Comparison of ENCODE assay signal across 29 cellular contexts in the genomic region with DNA sequence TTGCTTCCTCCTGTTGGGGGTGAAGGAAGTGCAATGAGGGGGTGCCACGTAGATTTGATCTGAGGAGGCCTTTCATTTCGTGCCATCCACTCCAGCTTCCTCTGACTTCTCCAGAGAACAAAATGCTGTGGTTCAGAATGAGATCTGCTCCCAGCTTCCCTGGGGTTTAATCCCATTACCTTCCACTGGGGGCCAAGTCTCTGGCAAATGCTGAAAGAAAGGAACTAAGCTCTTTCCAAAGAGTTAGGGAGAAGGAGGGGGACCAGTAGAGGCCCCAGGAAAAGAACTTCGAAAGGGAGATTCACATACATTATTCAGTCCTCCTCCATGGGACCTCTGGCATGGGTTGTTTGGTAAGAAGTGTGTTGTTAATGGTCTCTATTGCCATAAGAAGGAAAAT.
"Had no signal": no experiment of that assay in that cellular context is flagged by ENCODE, and none has a peak within 500 bp of the region (broad histone marks: within the 10 kb centered on the region; RNA-seq: fewer than 3 reads in every experiment).

No MANE protein-coding gene starts in this region.

- H3K4me1 ChIP-seq: heart left ventricle, left ventricle myocardium inferior, pancreas, prostate gland, uterus had no signal

- ATAC-seq: activated CD4-positive, CD25-positive, alpha-beta regulatory T cell treated with anti-CD3 and anti-CD28 coated beads, Interleukin-2, amount 50 U/mL, for 24 hours; esophagus mucosa; heart left ventricle; mucosa of descending colon; natural killer cell treated with Interleukin-12 subunit alpha and Interleukin-12 subunit beta and Interleukin-15 and Interleukin-18, amount 100 ng/mL, for 72 hours; pancreas; sciatic nerve; stimulated activated effector memory CD8-positive, alpha-beta T cell treated with anti-CD3 and anti-CD28 coated beads, Interleukin-12 subunit alpha, Interleukin-12 subunit beta, amount 100 ng/mL, for 72 hours had no signal

- H3K27ac Mint-ChIP-seq: activated CD4-positive, alpha-beta memory T cell treated with anti-CD3 and anti-CD28 coated beads for 36 hours; activated naive CD4-positive, alpha-beta T cell treated with anti-CD3 and anti-CD28 coated beads, Interleukin-2, amount 10 ng/mL, durations not matched to agents 7 days and 5 days; activated T-cell treated with anti-CD3 and anti-CD28 coated beads, Interleukin-2, amount 50 U/mL, for 24 hours; natural killer cell treated with Interleukin-12 subunit alpha and Interleukin-12 subunit beta and Interleukin-15 and Interleukin-18, amount 100 ng/mL, for 72 hours; stimulated activated effector memory CD8-positive, alpha-beta T cell treated with anti-CD3 and anti-CD28 coated beads, Interleukin-12 subunit alpha, Interleukin-12 subunit beta, amount 100 ng/mL, for 72 hours; stimulated activated naive CD8-positive, alpha-beta T cell treated with anti-CD3 and anti-CD28 coated beads, Interleukin-15, Interleukin-2, amounts not matched to agents 100 ng/mL and 50 ng/mL, for 24 hours had no signal

- DNase-seq: activated CD4-positive, alpha-beta memory T cell treated with anti-CD3 and anti-CD28 coated beads for 36 hours; activated CD4-positive, alpha-beta T cell treated with anti-CD3 and anti-CD28 coated beads for 48 hours; activated CD8-positive, alpha-beta memory T cell treated with anti-CD3 and anti-CD28 coated beads, Interleukin-2, amount 50 U/mL, for 48 hours; activated gamma-delta T cell; activated naive CD4-positive, alpha-beta T cell treated with anti-CD3 and anti-CD28 coated beads, Interleukin-2, amount 10 ng/mL, durations not matched to agents 7 days and 5 days; activated T-cell treated with anti-CD3 and anti-CD28 coated beads, Interleukin-2, amount 50 U/mL, for 24 hours; amniotic stem cell; brain microvascular endothelial cell; dorsolateral prefrontal cortex; foreskin fibroblast; heart left ventricle; left ventricle myocardium inferior; mucosa of descending colon; pancreas; retina; stimulated activated CD4-positive, alpha-beta T cell treated with anti-CD3 and anti-CD28 coated beads, Interleukin-4, amount 100 ng/mL, for 24 hours; trophoblast cell; uterus had no signal

- H3K27me3 ChIP-seq: brain microvascular endothelial cell, dorsolateral prefrontal cortex, pancreas, uterus had no signal

- H3K4me3 ChIP-seq: coronary artery, dorsolateral prefrontal cortex, heart left ventricle, left ventricle myocardium inferior, lung, mucosa of descending colon, pancreas, prostate gland, skin epidermis, thoracic aorta, uterus had no signal

- H3K4me1 Mint-ChIP-seq: activated naive CD4-positive, alpha-beta T cell treated with anti-CD3 and anti-CD28 coated beads, Interleukin-2, amount 10 ng/mL, durations not matched to agents 7 days and 5 days; stimulated activated effector memory CD8-positive, alpha-beta T cell treated with anti-CD3 and anti-CD28 coated beads, Interleukin-12 subunit alpha, Interleukin-12 subunit beta, amount 100 ng/mL, for 72 hours had no signal

- H3K36me3 Mint-ChIP-seq: activated CD4-positive, alpha-beta memory T cell treated with anti-CD3 and anti-CD28 coated beads for 36 hours; activated naive CD4-positive, alpha-beta T cell treated with anti-CD3 and anti-CD28 coated beads, Interleukin-2, amount 10 ng/mL, durations not matched to agents 7 days and 5 days; natural killer cell treated with Interleukin-12 subunit alpha and Interleukin-12 subunit beta and Interleukin-15 and Interleukin-18, amount 100 ng/mL, for 72 hours; stimulated activated effector memory CD8-positive, alpha-beta T cell treated with anti-CD3 and anti-CD28 coated beads, Interleukin-12 subunit alpha, Interleukin-12 subunit beta, amount 100 ng/mL, for 72 hours had no signal

- H3K4me3 Mint-ChIP-seq: activated CD4-positive, alpha-beta memory T cell treated with anti-CD3 and anti-CD28 coated beads for 36 hours; activated naive CD4-positive, alpha-beta T cell treated with anti-CD3 and anti-CD28 coated beads, Interleukin-2, amount 10 ng/mL, durations not matched to agents 7 days and 5 days; activated T-cell treated with anti-CD3 and anti-CD28 coated beads, Interleukin-2, amount 50 U/mL, for 24 hours; natural killer cell treated with Interleukin-12 subunit alpha and Interleukin-12 subunit beta and Interleukin-15 and Interleukin-18, amount 100 ng/mL, for 72 hours; stimulated activated effector memory CD8-positive, alpha-beta T cell treated with anti-CD3 and anti-CD28 coated beads, Interleukin-12 subunit alpha, Interleukin-12 subunit beta, amount 100 ng/mL, for 72 hours; stimulated activated naive CD8-positive, alpha-beta T cell treated with anti-CD3 and anti-CD28 coated beads, Interleukin-15, Interleukin-2, amounts not matched to agents 100 ng/mL and 50 ng/mL, for 24 hours had no signal

- H3K36me3 ChIP-seq: brain microvascular endothelial cell, heart left ventricle, left ventricle myocardium inferior, pancreas, prostate gland, thoracic aorta, uterus had no signal

- H3K9me3 ChIP-seq: left ventricle myocardium inferior, pancreas, prostate gland, thoracic aorta, uterus had no signal

- H3K27ac ChIP-seq: brain microvascular endothelial cell, coronary artery, dorsolateral prefrontal cortex, heart left ventricle, left ventricle myocardium inferior, pancreas, prostate gland, skin epidermis, thoracic aorta, uterus had no signal

- H3K27me3 Mint-ChIP-seq: activated CD4-positive, alpha-beta memory T cell treated with anti-CD3 and anti-CD28 coated beads for 36 hours; activated naive CD4-positive, alpha-beta T cell treated with anti-CD3 and anti-CD28 coated beads, Interleukin-2, amount 10 ng/mL, durations not matched to agents 7 days and 5 days; activated T-cell treated with anti-CD3 and anti-CD28 coated beads, Interleukin-2, amount 50 U/mL, for 24 hours; natural killer cell treated with Interleukin-12 subunit alpha and Interleukin-12 subunit beta and Interleukin-15 and Interleukin-18, amount 100 ng/mL, for 72 hours; stimulated activated naive CD8-positive, alpha-beta T cell treated with anti-CD3 and anti-CD28 coated beads, Interleukin-15, Interleukin-2, amounts not matched to agents 100 ng/mL and 50 ng/mL, for 24 hours had no signal
